Comparison of ENCODE assay signal across 7 cellular contexts in the genomic region with DNA sequence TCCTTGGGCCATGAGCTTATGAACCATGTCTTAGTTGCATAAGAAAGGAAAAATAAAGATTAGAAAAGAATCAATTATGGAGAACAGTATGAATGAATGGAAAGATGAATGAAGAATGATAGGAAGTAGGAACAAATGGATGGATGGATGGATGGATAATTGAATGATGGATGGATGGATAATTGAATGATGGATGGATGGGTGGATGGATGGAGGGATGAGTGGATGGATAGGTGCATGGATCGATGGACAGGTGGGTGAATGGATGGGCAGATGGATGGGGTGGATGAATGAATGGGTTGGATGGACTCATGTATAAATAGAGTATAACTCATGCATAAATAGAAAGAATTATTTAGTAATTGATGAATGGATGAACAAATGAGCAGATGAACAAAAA. TPM values are rescaled to one million over a fixed set of nuclear protein-coding genes. Genes with fewer than 3 reads are reported as not detected.
"Had no signal": no experiment of that assay in that cellular context is flagged by ENCODE, and none has a peak within 500 bp of the region (broad histone marks: within the 10 kb centered on the region; RNA-seq: fewer than 3 reads in every experiment).

No MANE protein-coding gene starts in this region.

- H3K9me3 ChIP-seq: HAP-1 had no signal

- H3K4me1 ChIP-seq: HAP-1 had no signal

- H3K4me3 ChIP-seq: GM23338, HAP-1, K562 had no signal

- H3K36me3 ChIP-seq: HAP-1 had no signal

- FAIRE-seq: HTR-8/SVneo, K562 had no signal

- DNase-seq: H7, IMR-90, KG1 had no signal

RNA-seq across cellular contexts. Expression of a gene that starts 7.2 kb away (rescaled TPM):
- polyA plus RNA-seq: IMR-90 had no signal

RNA-seq across cellular contexts. Expression of a gene that starts 21.3 kb away (rescaled TPM):
- polyA plus RNA-seq: GM23338, IMR-90, K562 had no signal

RNA-seq across cellular contexts. Expression of a gene that starts 25.3 kb away (rescaled TPM):
- polyA plus RNA-seq: GM23338, IMR-90, K562 had no signal

RNA-seq across cellular contexts. Expression of a gene that starts 31.6 kb away (rescaled TPM):
- polyA plus RNA-seq: GM23338, IMR-90, K562 had no signal

RNA-seq across cellular contexts. Expression of a gene that starts 59.4 kb away (rescaled TPM):
- polyA plus RNA-seq: GM23338, IMR-90 had no signal
